ENCODE assay signal across 1 cellular context in genomic region chr12:57813971-57814771, GRCh38.
TF ChIP-seq lines count a peak whose summit lies in the region.

No MANE protein-coding gene starts in this region.

TF ChIP-seq in HepG2, 621 proteins besides CTCF, POLR2A, EP300 and RAD21 (continued from another document and continues in another):
- no peak for TF ChIP-seq TP53 (CRISPR knock-in tag; conservative IDR thresholded peaks at IDR 0.05)
- no peak for TF ChIP-seq GPN1 (CRISPR knock-in tag; IDR thresholded peaks at IDR 0.05; ENCODE audit: borderline replicate concordance)
- TF ChIP-seq, protein P1, sequence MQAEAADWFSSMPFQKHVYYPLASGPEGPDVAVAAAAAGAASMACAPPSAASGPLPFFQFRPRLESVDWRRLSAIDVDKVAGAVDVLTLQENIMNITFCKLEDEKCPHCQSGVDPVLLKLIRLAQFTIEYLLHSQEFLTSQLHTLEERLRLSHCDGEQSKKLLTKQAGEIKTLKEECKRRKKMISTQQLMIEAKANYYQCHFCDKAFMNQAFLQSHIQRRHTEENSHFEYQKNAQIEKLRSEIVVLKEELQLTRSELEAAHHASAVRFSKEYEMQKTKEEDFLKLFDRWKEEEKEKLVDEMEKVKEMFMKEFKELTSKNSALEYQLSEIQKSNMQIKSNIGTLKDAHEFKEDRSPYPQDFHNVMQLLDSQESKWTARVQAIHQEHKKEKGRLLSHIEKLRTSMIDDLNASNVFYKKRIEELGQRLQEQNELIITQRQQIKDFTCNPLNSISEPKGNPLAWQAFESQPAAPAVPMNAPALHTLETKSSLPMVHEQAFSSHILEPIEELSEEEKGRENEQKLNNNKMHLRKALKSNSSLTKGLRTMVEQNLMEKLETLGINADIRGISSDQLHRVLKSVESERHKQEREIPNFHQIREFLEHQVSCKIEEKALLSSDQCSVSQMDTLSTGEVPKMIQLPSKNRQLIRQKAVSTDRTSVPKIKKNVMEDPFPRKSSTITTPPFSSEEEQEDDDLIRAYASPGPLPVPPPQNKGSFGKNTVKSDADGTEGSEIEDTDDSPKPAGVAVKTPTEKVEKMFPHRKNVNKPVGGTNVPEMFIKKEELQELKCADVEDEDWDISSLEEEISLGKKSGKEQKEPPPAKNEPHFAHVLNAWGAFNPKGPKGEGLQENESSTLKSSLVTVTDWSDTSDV (CRISPR knock-in tag; IDR thresholded peaks at IDR 0.05), result no peak
- no peak for TF ChIP-seq ZNF121 (CRISPR knock-in tag; IDR thresholded peaks at IDR 0.05)
- TF ChIP-seq HNF4A (CRISPR knock-in tag; IDR thresholded peaks at IDR 0.05), result peak; percentile 92
- 0 out of 2 replicates have a peak, but pooled peaks have one; percentile 29 for TF ChIP-seq ZBTB7B (CRISPR knock-in tag; IDR thresholded peaks at IDR 0.05)
- TF ChIP-seq MEIS2 (CRISPR knock-in tag; IDR thresholded peaks at IDR 0.05), result no peak
- no peak for TF ChIP-seq CHCHD3 (CRISPR knock-in tag; IDR thresholded peaks at IDR 0.05)
- TF ChIP-seq FLYWCH1 (CRISPR knock-in tag; IDR thresholded peaks at IDR 0.05), result no peak
- no peak for TF ChIP-seq SIN3B (IDR thresholded peaks at IDR 0.05; ENCODE audit: low read length)
- peak; percentile 8; the same call in 1 of the 2 replicates for TF ChIP-seq ZBTB33 (CRISPR knock-in tag; IDR thresholded peaks at IDR 0.05)
- TF ChIP-seq ZNF512 (CRISPR knock-in tag; IDR thresholded peaks at IDR 0.05), result no peak
- peak; percentile 62 for TF ChIP-seq HOXA3 (CRISPR knock-in tag; IDR thresholded peaks at IDR 0.05)
- TF ChIP-seq MAFF (IDR thresholded peaks at IDR 0.05; ENCODE audit: low read depth, low read length), result no peak
- no peak for TF ChIP-seq ZNF468 (CRISPR knock-in tag; IDR thresholded peaks at IDR 0.05)
- TF ChIP-seq, protein P2, sequence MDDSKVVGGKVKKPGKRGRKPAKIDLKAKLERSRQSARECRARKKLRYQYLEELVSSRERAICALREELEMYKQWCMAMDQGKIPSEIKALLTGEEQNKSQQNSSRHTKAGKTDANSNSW (CRISPR knock-in tag; IDR thresholded peaks at IDR 0.05; ENCODE audit: borderline replicate concordance), result no peak
- no peak for TF ChIP-seq HES4 (CRISPR knock-in tag; IDR thresholded peaks at IDR 0.05; ENCODE audit: borderline replicate concordance)
- no peak for TF ChIP-seq ZNF619 (CRISPR knock-in tag; IDR thresholded peaks at IDR 0.05)
- peak; percentile 43; the same call in 1 of the 2 replicates for TF ChIP-seq YEATS2 (CRISPR knock-in tag; IDR thresholded peaks at IDR 0.05; ENCODE audit: borderline replicate concordance)
- TF ChIP-seq ZBTB46 (CRISPR knock-in tag; IDR thresholded peaks at IDR 0.05; ENCODE audit: borderline replicate concordance), result no peak
- no peak for TF ChIP-seq XBP1 (CRISPR knock-in tag; IDR thresholded peaks at IDR 0.05)
- TF ChIP-seq SATB2 (CRISPR knock-in tag; IDR thresholded peaks at IDR 0.05), result no peak
- TF ChIP-seq MTA3 (CRISPR knock-in tag; IDR thresholded peaks at IDR 0.05), result no peak
- no peak for TF ChIP-seq ZNF577 (CRISPR knock-in tag; IDR thresholded peaks at IDR 0.05; ENCODE audit: borderline replicate concordance, low read depth)
- no peak for TF ChIP-seq ZFP36 (IDR thresholded peaks at IDR 0.05; ENCODE audit: borderline replicate concordance, low read depth, low read length, partially characterized antibody)
- peak; percentile 7; the same call in 1 of the 2 replicates for TF ChIP-seq FOSL2 (CRISPR knock-in tag; IDR thresholded peaks at IDR 0.05)
- no peak for TF ChIP-seq ZNF224 (CRISPR knock-in tag; IDR thresholded peaks at IDR 0.05)
- TF ChIP-seq NKX3-1 (CRISPR knock-in tag; IDR thresholded peaks at IDR 0.05), result no peak
- TF ChIP-seq, protein P3, sequence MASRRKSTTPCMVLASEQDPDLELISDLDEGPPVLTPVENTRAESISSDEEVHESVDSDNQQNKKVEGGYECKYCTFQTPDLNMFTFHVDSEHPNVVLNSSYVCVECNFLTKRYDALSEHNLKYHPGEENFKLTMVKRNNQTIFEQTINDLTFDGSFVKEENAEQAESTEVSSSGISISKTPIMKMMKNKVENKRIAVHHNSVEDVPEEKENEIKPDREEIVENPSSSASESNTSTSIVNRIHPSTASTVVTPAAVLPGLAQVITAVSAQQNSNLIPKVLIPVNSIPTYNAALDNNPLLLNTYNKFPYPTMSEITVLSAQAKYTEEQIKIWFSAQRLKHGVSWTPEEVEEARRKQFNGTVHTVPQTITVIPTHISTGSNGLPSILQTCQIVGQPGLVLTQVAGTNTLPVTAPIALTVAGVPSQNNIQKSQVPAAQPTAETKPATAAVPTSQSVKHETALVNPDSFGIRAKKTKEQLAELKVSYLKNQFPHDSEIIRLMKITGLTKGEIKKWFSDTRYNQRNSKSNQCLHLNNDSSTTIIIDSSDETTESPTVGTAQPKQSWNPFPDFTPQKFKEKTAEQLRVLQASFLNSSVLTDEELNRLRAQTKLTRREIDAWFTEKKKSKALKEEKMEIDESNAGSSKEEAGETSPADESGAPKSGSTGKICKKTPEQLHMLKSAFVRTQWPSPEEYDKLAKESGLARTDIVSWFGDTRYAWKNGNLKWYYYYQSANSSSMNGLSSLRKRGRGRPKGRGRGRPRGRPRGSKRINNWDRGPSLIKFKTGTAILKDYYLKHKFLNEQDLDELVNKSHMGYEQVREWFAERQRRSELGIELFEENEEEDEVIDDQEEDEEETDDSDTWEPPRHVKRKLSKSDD (CRISPR knock-in tag; IDR thresholded peaks at IDR 0.05; ENCODE audit: low read depth), result no peak
- TF ChIP-seq ZNF790 (CRISPR knock-in tag; IDR thresholded peaks at IDR 0.05; ENCODE audit: borderline replicate concordance), result no peak
- no peak for TF ChIP-seq ZNF143 (CRISPR knock-in tag; IDR thresholded peaks at IDR 0.05)
- TF ChIP-seq EEA1 (CRISPR knock-in tag; IDR thresholded peaks at IDR 0.05; ENCODE audit: borderline replicate concordance), result no peak
- TF ChIP-seq HMG20B (CRISPR knock-in tag; conservative IDR thresholded peaks at IDR 0.05), result no peak
- no peak for TF ChIP-seq GPBP1L1 (CRISPR knock-in tag; IDR thresholded peaks at IDR 0.05)
- TF ChIP-seq ZFP82 (CRISPR knock-in tag; IDR thresholded peaks at IDR 0.05; ENCODE audit: borderline replicate concordance), result no peak
- TF ChIP-seq NCOA1 (CRISPR knock-in tag; IDR thresholded peaks at IDR 0.05), result no peak
- TF ChIP-seq HNF1B (CRISPR knock-in tag; IDR thresholded peaks at IDR 0.05), result peak; percentile 13; the same call in 1 of the 2 replicates
- no peak for TF ChIP-seq ZNF484 (CRISPR knock-in tag; IDR thresholded peaks at IDR 0.05; ENCODE audit: borderline replicate concordance, low read depth)
- TF ChIP-seq ZBED4 (CRISPR knock-in tag; IDR thresholded peaks at IDR 0.05; ENCODE audit: borderline replicate concordance), result peak; percentile 34; the same call in 1 of the 2 replicates
- no peak for TF ChIP-seq MYNN (CRISPR knock-in tag; IDR thresholded peaks at IDR 0.05; ENCODE audit: low read depth)
- peak; percentile 59 for TF ChIP-seq RARA (CRISPR knock-in tag; IDR thresholded peaks at IDR 0.05)
- no peak for TF ChIP-seq ZNF34 (CRISPR knock-in tag; IDR thresholded peaks at IDR 0.05; ENCODE audit: borderline replicate concordance)
- no peak for TF ChIP-seq MEF2D (CRISPR knock-in tag; IDR thresholded peaks at IDR 0.05)
- TF ChIP-seq ATM (IDR thresholded peaks at IDR 0.05; ENCODE audit: borderline replicate concordance), result no peak
- TF ChIP-seq REPIN1 (CRISPR knock-in tag; IDR thresholded peaks at IDR 0.05; ENCODE audit: borderline replicate concordance, low read depth), result no peak
- no peak for TF ChIP-seq BORCS8-MEF2B (CRISPR knock-in tag; IDR thresholded peaks at IDR 0.05)
- TF ChIP-seq ZNF615 (CRISPR knock-in tag; IDR thresholded peaks at IDR 0.05; ENCODE audit: borderline replicate concordance), result no peak
- TF ChIP-seq KLF9 (CRISPR knock-in tag; IDR thresholded peaks at IDR 0.05; ENCODE audit: low read depth), result no peak
- peak; percentile 33; the same call in 1 of the 2 replicates for TF ChIP-seq KDM2A (CRISPR knock-in tag; IDR thresholded peaks at IDR 0.05; ENCODE audit: borderline replicate concordance, low read depth)
- TF ChIP-seq KLF16 (CRISPR knock-in tag; IDR thresholded peaks at IDR 0.05), result peak in 1 of 2 experiments; percentile 52; a peak in 1 of 4 replicates
- TF ChIP-seq SUZ12 (IDR thresholded peaks at IDR 0.05; ENCODE audit: low read depth, low read length), result no peak
- TF ChIP-seq ZNF547 (CRISPR knock-in tag; IDR thresholded peaks at IDR 0.05), result no peak
- TF ChIP-seq RAD51 (IDR thresholded peaks at IDR 0.05; ENCODE audit: borderline replicate concordance), result no peak
